Comparison of ENCODE assay signal across 24 cellular contexts in the genomic region with DNA sequence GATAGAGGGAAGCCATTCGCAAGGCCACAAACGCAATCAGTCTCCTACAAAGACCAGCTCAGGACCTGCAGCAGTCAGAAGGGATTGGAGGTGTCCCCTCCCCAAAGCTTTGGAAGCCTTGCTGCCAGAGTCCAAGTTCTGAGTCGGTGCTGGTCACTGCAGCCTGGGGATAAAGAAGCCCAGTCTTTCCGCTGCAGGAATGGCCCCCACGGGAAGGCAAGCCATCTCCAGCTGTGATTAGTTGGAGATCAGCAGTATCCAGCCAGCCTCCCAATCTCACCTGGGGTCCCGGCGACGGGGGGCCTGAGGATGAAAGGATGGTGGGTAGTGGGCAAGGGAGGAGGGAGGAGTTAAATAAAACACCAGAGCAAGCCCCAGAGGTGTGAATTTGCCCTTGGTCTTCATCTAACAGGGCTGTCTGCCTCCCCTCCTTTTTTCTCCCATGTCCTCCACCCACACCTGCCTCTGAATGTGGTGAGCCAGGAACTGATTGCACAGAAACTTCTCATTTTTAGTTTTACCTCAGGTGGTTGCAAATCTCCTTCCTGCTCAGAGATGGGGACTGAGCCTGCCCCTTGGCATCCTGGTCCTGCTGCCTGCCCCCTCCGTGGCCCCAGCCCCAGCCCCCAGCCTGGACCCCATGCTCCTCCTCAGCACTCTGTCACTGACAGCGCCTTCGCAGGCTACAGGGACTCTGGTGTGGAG.
DNase-seq lines count a peak whose midpoint lies in the region; ATAC-seq and TF ChIP-seq lines count a peak whose summit lies in the region.
"Had no signal": no experiment of that assay in that cellular context is flagged by ENCODE, and none has a peak within 500 bp of the region (broad histone marks: within the 10 kb centered on the region; RNA-seq: fewer than 3 reads in every experiment).

No MANE protein-coding gene starts in this region.

- TF ChIP-seq CTCF in endodermal cell (conservative IDR thresholded peaks at IDR 0.05) (no peak), type B pancreatic cell (conservative IDR thresholded peaks at IDR 0.05) (no peak), sigmoid colon (IDR thresholded peaks at IDR 0.05) (no peak)

- intact Hi-C loops in sigmoid colon (cut with DNase I) = no loop called here

- H3K4me1 Mint-ChIP-seq in activated CD8-positive, alpha-beta memory T cell treated with anti-CD3 and anti-CD28 coated beads, Interleukin-2, amount 10 ng/mL, durations not matched to agents 7 days and 5 days = no peaks in the 10 kb centered on the region
- H3K4me1 Mint-ChIP-seq in endodermal cell (peaks cover 6% of the 10 kb centered on the region), type B pancreatic cell (ENCODE audit: unreplicated experiment) (peaks cover 4% of the 10 kb centered on the region)

- TF ChIP-seq EP300 in sigmoid colon (IDR thresholded peaks at IDR 0.05) = no peak

- peaks cover 38% of the 10 kb centered on the region for H3K27me3 Mint-ChIP-seq in activated CD8-positive, alpha-beta memory T cell treated with anti-CD3 and anti-CD28 coated beads, Interleukin-2, amount 10 ng/mL, durations not matched to agents 7 days and 5 days
- H3K27me3 Mint-ChIP-seq in endodermal cell (ENCODE audit: insufficient read depth) (peaks cover 97% of the 10 kb centered on the region), type B pancreatic cell (peaks cover 70% of the 10 kb centered on the region)

- H3K27ac ChIP-seq in endodermal cell (ENCODE audit: low read depth, low read length) (no peak overlapping the region), sigmoid colon (no peak overlapping the region)
- H3K27ac ChIP-seq: 22Rv1; A549; BLaER1 treated with 17β-estradiol and CSF1 and Interleukin-3, amounts not matched to agents 10 nM and 100 nM had no signal

- H3K4me1 ChIP-seq in endodermal cell (ENCODE audit: control insufficient read depth, insufficient read depth, low read length) = peaks cover 5% of the 10 kb centered on the region
- H3K4me1 ChIP-seq in sigmoid colon = peaks cover 0 to 6% (median 3%) of the 10 kb centered on the region in 4 donors
- H3K4me1 ChIP-seq: A549 had no signal

- WGBS in endodermal cell (ENCODE audit: insufficient coverage in 1 of 2, insufficient read length in 1 of 2), 2 experiments = 79 to 87% methylated on average over 7 to 11 of the region's 11 CpGs
- 64 to 74% methylated on average over 11 of the region's 11 CpGs for WGBS in sigmoid colon, 2 donors

- H3K27me3 ChIP-seq in endodermal cell (ENCODE audit: control insufficient read depth, insufficient read depth, low read length, poor library complexity, severe bottlenecking) (peaks cover 81% of the 10 kb centered on the region), sigmoid colon (peaks cover 6 to 60% (median 14%) of the 10 kb centered on the region in 3 donors)
- H3K27me3 ChIP-seq: BE2C had no signal

- CTCF ChIA-PET in activated CD8-positive, alpha-beta memory T cell treated with anti-CD3 and anti-CD28 coated beads, Interleukin-2, amount 10 ng/mL, durations not matched to agents 7 days and 5 days (lab: Charles Lee) = no interaction called here

- H3K36me3 Mint-ChIP-seq in activated CD8-positive, alpha-beta memory T cell treated with anti-CD3 and anti-CD28 coated beads, Interleukin-2, amount 10 ng/mL, durations not matched to agents 7 days and 5 days = no peaks in the 10 kb centered on the region
- H3K36me3 Mint-ChIP-seq in endodermal cell (ENCODE audit: low read depth) (no peaks in the 10 kb centered on the region), type B pancreatic cell (no peaks in the 10 kb centered on the region)
- H3K36me3 Mint-ChIP-seq: CD14-positive monocyte had no signal

- H3K9me3 ChIP-seq in endodermal cell (ENCODE audit: control insufficient read depth, low read length) = no peaks in the 10 kb centered on the region
- no peaks in the 10 kb centered on the region for H3K9me3 ChIP-seq in sigmoid colon
- H3K9me3 ChIP-seq: A549; BE2C; BLaER1 treated with 17β-estradiol and CSF1 and Interleukin-3, amounts not matched to agents 10 nM and 100 nM had no signal

- ATAC-seq in activated CD8-positive, alpha-beta memory T cell treated with anti-CD3 and anti-CD28 coated beads, Interleukin-2, amount 10 ng/mL, durations not matched to agents 7 days and 5 days = no peak
- ATAC-seq: A549, GM12878, GM23338, HCT116 had no signal

- H3K4me3 ChIP-seq in endodermal cell (ENCODE audit: low read length) (no peak overlapping the region), sigmoid colon (no peak overlapping the region)
- H3K4me3 ChIP-seq: A549; BLaER1 treated with 17β-estradiol and CSF1 and Interleukin-3, amounts not matched to agents 10 nM and 100 nM; GM12878; GM23338 had no signal

- no peak overlapping the region for H3K9ac ChIP-seq in endodermal cell (ENCODE audit: extremely low read depth, low read length, poor library complexity, severe bottlenecking)
- H3K9ac ChIP-seq: BLaER1 treated with 17β-estradiol and CSF1 and Interleukin-3, amounts not matched to agents 10 nM and 100 nM had no signal

- DNase-seq in activated CD8-positive, alpha-beta memory T cell treated with anti-CD3 and anti-CD28 coated beads for 24 hours = peak; percentile 43
- DNase-seq in activated CD8-positive, alpha-beta memory T cell treated with anti-CD3 and anti-CD28 coated beads, Interleukin-2, amount 10 ng/mL, durations not matched to agents 7 days and 5 days = no peak
- DNase-seq in endodermal cell (peak; percentile 45), islet precursor cell (peak; percentile 49), type B pancreatic cell (ENCODE audit: extremely low spot score, unreplicated experiment) (peak; percentile 49), cerebellum (ENCODE audit: low spot score) (no peak), sigmoid colon (no peak), GM19240 (ENCODE audit: insufficient read length, low spot score) (no peak)
- DNase-seq: ACHN; AML-193; BE2C; Calu3; CD4-positive, alpha-beta T cell; COR-L47; DMS153; DND-41; H9 had no signal

- no peak overlapping the region for H3K4me3 Mint-ChIP-seq in activated CD8-positive, alpha-beta memory T cell treated with anti-CD3 and anti-CD28 coated beads, Interleukin-2, amount 10 ng/mL, durations not matched to agents 7 days and 5 days
- H3K4me3 Mint-ChIP-seq in endodermal cell (no peak overlapping the region), type B pancreatic cell (no peak overlapping the region)
- H3K4me3 Mint-ChIP-seq: CD14-positive monocyte; CD4-positive, alpha-beta T cell; GM23338; H9 had no signal

- no peak overlapping the region for H3K27ac Mint-ChIP-seq in activated CD8-positive, alpha-beta memory T cell treated with anti-CD3 and anti-CD28 coated beads, Interleukin-2, amount 10 ng/mL, durations not matched to agents 7 days and 5 days
- no peak overlapping the region for H3K27ac Mint-ChIP-seq in endodermal cell
- no peak overlapping the region for H3K27ac Mint-ChIP-seq in type B pancreatic cell
- H3K27ac Mint-ChIP-seq: CD4-positive, alpha-beta T cell; GM23338; H9 had no signal

- H3K36me3 ChIP-seq in endodermal cell (ENCODE audit: control insufficient read depth, insufficient read depth, low read length) (no peaks in the 10 kb centered on the region), sigmoid colon (no peaks in the 10 kb centered on the region)
- H3K36me3 ChIP-seq: BE2C; BLaER1 treated with 17β-estradiol and CSF1 and Interleukin-3, amounts not matched to agents 10 nM and 100 nM had no signal

- no peaks in the 10 kb centered on the region for H3K9me3 Mint-ChIP-seq in activated CD8-positive, alpha-beta memory T cell treated with anti-CD3 and anti-CD28 coated beads, Interleukin-2, amount 10 ng/mL, durations not matched to agents 7 days and 5 days (ENCODE audit: low read depth)
- no peaks in the 10 kb centered on the region for H3K9me3 Mint-ChIP-seq in endodermal cell
- no peaks in the 10 kb centered on the region for H3K9me3 Mint-ChIP-seq in type B pancreatic cell
- H3K9me3 Mint-ChIP-seq: CD4-positive, alpha-beta T cell; GM23338 had no signal

- no peak for TF ChIP-seq POLR2A in sigmoid colon (IDR thresholded peaks at IDR 0.05)

Comparison
In these comparisons a context has a peak if more than half of its experiments do, and no peak if none do; other contexts are left out.
1. DNase-seq: peak in activated CD8-positive, alpha-beta memory T cell treated with anti-CD3 and anti-CD28 coated beads for 24 hours (single experiment), endodermal cell (single experiment), islet precursor cell (single experiment) and type B pancreatic cell (single experiment); none in activated CD8-positive, alpha-beta memory T cell treated with anti-CD3 and anti-CD28 coated beads, Interleukin-2, amount 10 ng/mL, durations not matched to agents 7 days and 5 days (single experiment), cerebellum (single experiment), sigmoid colon (single experiment) and GM19240 (single experiment).